ENCODE assay signal across 12 cellular contexts in the genomic region with DNA sequence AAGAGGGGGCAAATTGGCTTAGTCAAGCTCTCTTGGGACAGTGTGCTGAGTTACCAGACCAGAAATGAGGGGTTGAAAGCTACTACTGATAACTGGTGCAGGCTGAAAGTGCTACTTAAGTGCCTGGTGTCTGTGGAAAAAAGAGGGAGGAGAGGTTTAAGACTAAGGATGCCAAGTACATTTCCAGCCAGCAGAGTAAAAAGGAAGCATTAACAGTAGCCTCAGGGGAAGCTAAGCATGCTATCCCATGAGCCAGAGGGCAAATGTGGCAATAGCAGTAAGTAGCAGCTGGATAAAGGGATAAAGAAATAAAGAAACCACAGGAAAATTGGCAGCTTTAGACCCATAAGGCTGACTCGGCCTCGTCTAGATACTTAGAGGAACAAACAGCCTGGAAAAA.
DNase-seq lines count a peak whose midpoint lies in the region; ATAC-seq, FAIRE-seq and TF ChIP-seq lines count a peak whose summit lies in the region.
"Had no signal": no experiment of that assay in that cellular context is flagged by ENCODE, and none has a peak within 500 bp of the region (broad histone marks: within the 10 kb centered on the region; RNA-seq: fewer than 3 reads in every experiment).

No MANE protein-coding gene starts in this region.

- H4K8ac ChIP-seq in mesendoderm (ENCODE audit: low read depth, low read length) = no peak overlapping the region

- no peaks in the 10 kb centered on the region for H3K27me3 Mint-ChIP-seq in activated CD4-positive, alpha-beta memory T cell treated with anti-CD3 and anti-CD28 coated beads, Interleukin-2, amount 10 ng/mL, durations not matched to agents 7 days and 5 days

- no peak overlapping the region for H4K5ac ChIP-seq in mesendoderm (ENCODE audit: low read length)

- H3K9ac ChIP-seq in mesendoderm (ENCODE audit: low read length) = no peak overlapping the region

- no peak overlapping the region for H3K27ac Mint-ChIP-seq in activated CD4-positive, alpha-beta memory T cell treated with anti-CD3 and anti-CD28 coated beads, Interleukin-2, amount 10 ng/mL, durations not matched to agents 7 days and 5 days

- TF ChIP-seq CTCF in D721Med (IDR thresholded peaks at IDR 0.05; ENCODE audit: insufficient read depth, missing control alignments) (no peak), brain microvascular endothelial cell (IDR thresholded peaks at IDR 0.05; ENCODE audit: low read depth, low read length, missing control alignments) (no peak)

- H3K27ac ChIP-seq in brain microvascular endothelial cell (no peak overlapping the region), mesendoderm (ENCODE audit: low read depth, low read length) (peak overlapping the region; percentile 15)
- H3K27ac ChIP-seq: HL-60, uterus had no signal

- in situ Hi-C loops in brain microvascular endothelial cell (cut with HindIII; ENCODE audit: low pct_ligation_motif_present, low sequenced_read_pairs) = no loop called here

- no peak overlapping the region for H2AK5ac ChIP-seq in mesendoderm (ENCODE audit: low read length)

- H3K18ac ChIP-seq in mesendoderm (ENCODE audit: low read length) = no peak overlapping the region

- H2BK120ac ChIP-seq in mesendoderm (ENCODE audit: low read depth, low read length) = no peak overlapping the region

- no peaks in the 10 kb centered on the region for H3K36me3 ChIP-seq in brain microvascular endothelial cell (replicated peaks)
- no peaks in the 10 kb centered on the region for H3K36me3 ChIP-seq in mesendoderm (ENCODE audit: control insufficient read depth, insufficient read depth, low read length)
- H3K36me3 ChIP-seq: uterus had no signal

- no peak overlapping the region for H2BK15ac ChIP-seq in mesendoderm (replicated peaks; ENCODE audit: low read depth)

- no peak overlapping the region for H3K4ac ChIP-seq in mesendoderm (ENCODE audit: low read depth, low read length)

- FAIRE-seq in D721Med (lab: Jason Lieb, UNC) = peak; percentile 90
- FAIRE-seq: GM12878 had no signal

- peak; percentile 18 for DNase-seq in D721Med (ENCODE audit: insufficient read length, low spot score)
- peak; percentile 15 for DNase-seq in NCI-H128 (lab: John Stamatoyannopoulos, UW; ENCODE audit: unreplicated experiment)
- peak; percentile 77 for DNase-seq in brain microvascular endothelial cell
- DNase-seq in mesendoderm = peak; percentile 67
- no peak for DNase-seq in effector CD4-positive, alpha-beta T cell
- DNase-seq in NCI-H774 (lab: John Stamatoyannopoulos, UW) = no peak
- DNase-seq in activated CD4-positive, alpha-beta memory T cell treated with anti-CD3 and anti-CD28 coated beads, Interleukin-2, amount 10 ng/mL, durations not matched to agents 7 days and 5 days = no peak
- DNase-seq: T-helper 9 cell, uterus had no signal

- no peak overlapping the region for H2BK5ac ChIP-seq in mesendoderm (ENCODE audit: low read length)

- no peak overlapping the region for H3K23ac ChIP-seq in mesendoderm (ENCODE audit: low read length)

- peaks cover 8% of the 10 kb centered on the region for H3K36me3 Mint-ChIP-seq in activated CD4-positive, alpha-beta memory T cell treated with anti-CD3 and anti-CD28 coated beads, Interleukin-2, amount 10 ng/mL, durations not matched to agents 7 days and 5 days (ENCODE audit: low read depth)

- no peak overlapping the region for H3K4me3 Mint-ChIP-seq in activated CD4-positive, alpha-beta memory T cell treated with anti-CD3 and anti-CD28 coated beads, Interleukin-2, amount 10 ng/mL, durations not matched to agents 7 days and 5 days

- H3K79me1 ChIP-seq in mesendoderm (ENCODE audit: low read length) = no peaks in the 10 kb centered on the region

- no CpG with 5 or more reads among the region's 2 CpGs for WGBS in mesendoderm (ENCODE audit: extremely low coverage, insufficient coverage, low lambda C conversion rate)

- no peaks in the 10 kb centered on the region for H3K4me1 Mint-ChIP-seq in activated CD4-positive, alpha-beta memory T cell treated with anti-CD3 and anti-CD28 coated beads, Interleukin-2, amount 10 ng/mL, durations not matched to agents 7 days and 5 days

- no peak overlapping the region for H3K56ac ChIP-seq in mesendoderm (ENCODE audit: low read length)

- POLR2A ChIA-PET in activated CD4-positive, alpha-beta memory T cell treated with anti-CD3 and anti-CD28 coated beads, Interleukin-2, amount 10 ng/mL, durations not matched to agents 7 days and 5 days (lab: Charles Lee) = no interaction called here

- H3K9me3 Mint-ChIP-seq in activated CD4-positive, alpha-beta memory T cell treated with anti-CD3 and anti-CD28 coated beads, Interleukin-2, amount 10 ng/mL, durations not matched to agents 7 days and 5 days = no peaks in the 10 kb centered on the region

- no peak for ATAC-seq in HG03135 (IDR thresholded peaks at IDR 0.05; ENCODE audit: unreplicated experiment)
- ATAC-seq: GM12878 had no signal

- no peaks in the 10 kb centered on the region for H3K79me2 ChIP-seq in mesendoderm (ENCODE audit: control insufficient read depth, insufficient read depth, low read length)

- H3K4me3 ChIP-seq in brain microvascular endothelial cell (ENCODE audit: low read depth, low read length) = no peak overlapping the region
- no peak overlapping the region for H3K4me3 ChIP-seq in mesendoderm (ENCODE audit: low read length)
- H3K4me3 ChIP-seq: GM12878, uterus had no signal

- H3K4me1 ChIP-seq in mesendoderm (ENCODE audit: control insufficient read depth, low read depth, low read length) = no peaks in the 10 kb centered on the region
- H3K4me1 ChIP-seq: uterus had no signal

- no peak overlapping the region for H3K4me2 ChIP-seq in mesendoderm (ENCODE audit: low read length)

- CTCF ChIA-PET in activated CD4-positive, alpha-beta memory T cell treated with anti-CD3 and anti-CD28 coated beads, Interleukin-2, amount 10 ng/mL, durations not matched to agents 7 days and 5 days (lab: Charles Lee) = no interaction called here

- H3K27me3 ChIP-seq in brain microvascular endothelial cell (replicated peaks) (no peaks in the 10 kb centered on the region), mesendoderm (ENCODE audit: insufficient read depth, low read length, poor library complexity) (no peaks in the 10 kb centered on the region)
- H3K27me3 ChIP-seq: uterus had no signal

Comparison
In these comparisons a context has a peak if more than half of its experiments do, and no peak if none do; other contexts are left out.
1. DNase-seq: peak in D721Med (single experiment), NCI-H128 (single experiment), brain microvascular endothelial cell (single experiment) and mesendoderm (single experiment); none in effector CD4-positive, alpha-beta T cell (single experiment), NCI-H774 (single experiment) and activated CD4-positive, alpha-beta memory T cell treated with anti-CD3 and anti-CD28 coated beads, Interleukin-2, amount 10 ng/mL, durations not matched to agents 7 days and 5 days (single experiment).